ENCODE assay signal across 8 cellular contexts in genomic region chr14:73239463-73240241, GRCh38. TPM values are rescaled to one million over a fixed set of nuclear protein-coding genes. Genes with fewer than 3 reads are reported as not detected.
DNase-seq lines count a peak whose midpoint lies in the region; ATAC-seq, FAIRE-seq and TF ChIP-seq lines count a peak whose summit lies in the region.

No MANE protein-coding gene starts in this region.

- DNase-seq in GM12891 (ENCODE audit: insufficient read length, low spot score) (no peak), amniotic stem cell (lab: John Stamatoyannopoulos, UW) (peak; percentile 2), heart right ventricle (peak in 1 of 2 donors; percentile 33), renal cortical epithelial cell (ENCODE audit: low read depth) (peak; percentile 83), NCI-H510A treated with DMSO at 0.1 percent for 48 hours (lab: John Stamatoyannopoulos, UW) (no peak), NCI-H510A (lab: John Stamatoyannopoulos, UW) (no peak), COR-L47 (lab: John Stamatoyannopoulos, UW) (no peak)
- no peak for DNase-seq in stimulated activated CD4-positive, alpha-beta T cell treated with anti-CD3 and anti-CD28 coated beads, Interleukin-4, amount 100 ng/mL, for 4 hours

- H3K4me3 ChIP-seq in heart right ventricle, result peak overlapping the region in 9 of 10 donors; percentile 26 to 57 (median 43)

- no peaks in the 10 kb centered on the region for H3K9me3 ChIP-seq in heart right ventricle

- peak in 7 of 8 donors; percentile 36 to 73 (median 44) for ATAC-seq in heart right ventricle

- no peak for TF ChIP-seq POLR2A in GM12891 (IDR thresholded peaks at IDR 0.05; ENCODE audit: low read depth, low read length)

- peaks cover 9 to 88% (median 75%) of the 10 kb centered on the region in 7 donors for H3K27me3 ChIP-seq in heart right ventricle

- H3K27ac ChIP-seq in heart right ventricle, result peak overlapping the region in 1 of 10 donors; percentile 7

- H3K4me1 ChIP-seq in heart right ventricle, result peaks cover 5 to 82% (median 32%) of the 10 kb centered on the region in 9 donors

- no peak for TF ChIP-seq CTCF in heart right ventricle (IDR thresholded peaks at IDR 0.05)

- peak; percentile 16 for FAIRE-seq in GM12891 (lab: Jason Lieb, UNC)

- WGBS in heart right ventricle, 2 donors, result 9 to 11% methylated on average over 47 of the region's 47 CpGs

- intact Hi-C loops in heart right ventricle (cut with DNase I), result no loop called here

- no peaks in the 10 kb centered on the region for H3K36me3 ChIP-seq in heart right ventricle

TF ChIP-seq in GM12891, 5 proteins besides CTCF, POLR2A, EP300 and RAD21:
- TF ChIP-seq POLR2AphosphoS5 (IDR thresholded peaks at IDR 0.05; ENCODE audit: low read depth, low read length) (no peak), SPI1 (IDR thresholded peaks at IDR 0.05; ENCODE audit: low read depth, low read length) (no peak), POU2F2 (IDR thresholded peaks at IDR 0.05; ENCODE audit: low read depth, low read length) (no peak), PAX5 (IDR thresholded peaks at IDR 0.05; ENCODE audit: insufficient read depth, low read length, severe bottlenecking) (no peak), TAF1 (IDR thresholded peaks at IDR 0.05; ENCODE audit: low read depth, low read length) (no peak)

RNA-seq across cellular contexts. Expression of gene PAPLN, which starts 2.3 kb away (rescaled TPM):
- polyA plus RNA-seq in GM12891 (2012; ENCODE audit: low read depth, missing spikeins), result 10.5 TPM
- 1 to 10 TPM in 7 of 10 donors, under 1 TPM in 3; 0.67 to 3.8 (median 1.8) TPM for total RNA-seq in heart right ventricle
- polyA plus RNA-seq in heart right ventricle, result 1 to 10 TPM in 1 of 2 donors, under 1 TPM in 1; 0.64 to 4.1 TPM
- 21.4 and 164 TPM in 2 replicates for total RNA-seq in renal cortical epithelial cell

Comparison
In these comparisons a context has a peak if more than half of its experiments do, and no peak if none do; other contexts are left out.
1. DNase-seq: peak in amniotic stem cell (single experiment) and renal cortical epithelial cell (single experiment); none in GM12891 (single experiment), NCI-H510A treated with DMSO at 0.1 percent for 48 hours (single experiment), NCI-H510A (single experiment), stimulated activated CD4-positive, alpha-beta T cell treated with anti-CD3 and anti-CD28 coated beads, Interleukin-4, amount 100 ng/mL, for 4 hours (0 of 2) and COR-L47 (single experiment).